8 cellular contexts compared by ENCODE assay signal in the genomic region with DNA sequence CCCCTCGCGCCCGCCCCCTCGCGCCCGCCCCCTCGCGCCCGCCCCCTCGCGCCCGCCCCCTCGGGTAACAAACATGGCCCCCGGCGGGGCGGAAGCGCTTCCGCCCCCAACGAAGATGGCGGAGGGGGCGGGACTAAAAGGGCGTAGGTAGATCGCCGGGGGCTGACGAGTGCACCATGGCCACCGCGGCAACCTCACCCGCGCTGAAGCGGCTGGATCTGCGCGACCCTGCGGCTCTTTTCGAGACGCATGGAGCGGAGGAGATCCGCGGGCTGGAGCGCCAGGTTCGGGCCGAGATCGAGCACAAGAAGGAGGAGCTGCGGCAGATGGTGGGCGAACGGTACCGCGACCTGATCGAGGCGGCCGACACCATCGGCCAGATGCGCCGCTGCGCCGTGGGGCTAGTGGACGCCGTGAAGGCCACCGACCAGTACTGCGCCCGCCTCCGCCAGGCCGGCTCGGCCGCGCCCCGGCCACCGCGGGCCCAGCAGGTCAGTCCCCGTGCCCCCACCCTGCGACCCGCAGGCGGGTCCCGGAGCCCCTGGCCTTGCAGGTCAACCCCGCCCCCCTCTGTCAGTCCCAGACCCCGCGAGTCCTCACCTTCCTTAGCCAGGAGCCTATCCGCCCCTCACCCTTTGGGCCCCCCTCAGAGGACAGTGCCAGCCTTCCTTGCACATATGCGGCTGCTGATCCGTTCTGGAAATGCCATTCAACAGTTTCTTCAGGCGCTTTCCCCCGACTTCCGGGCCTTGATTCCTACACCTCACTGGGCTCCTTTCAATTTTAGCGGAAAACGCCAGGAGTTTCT. TPM values are rescaled to one million over a fixed set of nuclear protein-coding genes. Genes with fewer than 3 reads are reported as not detected.
DNase-seq lines count a peak whose midpoint lies in the region; ATAC-seq, FAIRE-seq and TF ChIP-seq lines count a peak whose summit lies in the region.

A gene with protein sequence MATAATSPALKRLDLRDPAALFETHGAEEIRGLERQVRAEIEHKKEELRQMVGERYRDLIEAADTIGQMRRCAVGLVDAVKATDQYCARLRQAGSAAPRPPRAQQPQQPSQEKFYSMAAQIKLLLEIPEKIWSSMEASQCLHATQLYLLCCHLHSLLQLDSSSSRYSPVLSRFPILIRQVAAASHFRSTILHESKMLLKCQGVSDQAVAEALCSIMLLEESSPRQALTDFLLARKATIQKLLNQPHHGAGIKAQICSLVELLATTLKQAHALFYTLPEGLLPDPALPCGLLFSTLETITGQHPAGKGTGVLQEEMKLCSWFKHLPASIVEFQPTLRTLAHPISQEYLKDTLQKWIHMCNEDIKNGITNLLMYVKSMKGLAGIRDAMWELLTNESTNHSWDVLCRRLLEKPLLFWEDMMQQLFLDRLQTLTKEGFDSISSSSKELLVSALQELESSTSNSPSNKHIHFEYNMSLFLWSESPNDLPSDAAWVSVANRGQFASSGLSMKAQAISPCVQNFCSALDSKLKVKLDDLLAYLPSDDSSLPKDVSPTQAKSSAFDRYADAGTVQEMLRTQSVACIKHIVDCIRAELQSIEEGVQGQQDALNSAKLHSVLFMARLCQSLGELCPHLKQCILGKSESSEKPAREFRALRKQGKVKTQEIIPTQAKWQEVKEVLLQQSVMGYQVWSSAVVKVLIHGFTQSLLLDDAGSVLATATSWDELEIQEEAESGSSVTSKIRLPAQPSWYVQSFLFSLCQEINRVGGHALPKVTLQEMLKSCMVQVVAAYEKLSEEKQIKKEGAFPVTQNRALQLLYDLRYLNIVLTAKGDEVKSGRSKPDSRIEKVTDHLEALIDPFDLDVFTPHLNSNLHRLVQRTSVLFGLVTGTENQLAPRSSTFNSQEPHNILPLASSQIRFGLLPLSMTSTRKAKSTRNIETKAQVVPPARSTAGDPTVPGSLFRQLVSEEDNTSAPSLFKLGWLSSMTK (plus strand): TSS at position 162 of the 808 bp plus-strand sequence. CDS start 15 bp downstream, at position 177.

- H3K36me3 ChIP-seq in HUES6 (ENCODE audit: control insufficient read depth, insufficient read depth, low read length) (peaks cover 17% of the 10 kb centered on the region), OCI-LY3 (replicated peaks; ENCODE audit: low read depth, low read length) (peaks cover 16% of the 10 kb centered on the region), endothelial cell of umbilical vein (ENCODE audit: control insufficient read depth in 2 of 2, extremely low read depth in 1 of 2, insufficient read depth in 2 of 2, low read length in 2 of 2) (peaks cover 7 to 12% of the 10 kb centered on the region in 2 experiments)

- peaks cover 10% of the 10 kb centered on the region for H3K79me2 ChIP-seq in OCI-LY3 (ENCODE audit: low read length)
- H3K79me2 ChIP-seq in endothelial cell of umbilical vein (ENCODE audit: control insufficient read depth, insufficient read depth, low read length), result peaks cover 11% of the 10 kb centered on the region

- H3K27ac ChIP-seq in HUES6 (ENCODE audit: low read depth, low read length) (peak within 1 kb of the TSS; percentile 93), OCI-LY3 (ENCODE audit: low read length) (peak within 1 kb of the TSS; percentile 79), endothelial cell of umbilical vein (ENCODE audit: insufficient read depth, low read depth, low read length) (peak within 1 kb of the TSS; percentile 56)

- H3K4me3 ChIP-seq in HUES6 (ENCODE audit: low read depth, low read length), result peak within 1 kb of the TSS; percentile 99
- H3K4me3 ChIP-seq in OCI-LY3 (ENCODE audit: low read length), result peak within 1 kb of the TSS; percentile 99
- H3K4me3 ChIP-seq in endothelial cell of umbilical vein (replicated peaks in 1 of 3; ENCODE audit: insufficient read depth in 1 of 3, low read depth in 1 of 3, low read length in 3 of 3), result peak within 1 kb of the TSS; percentile 78 to 94 (median 78)
- H3K4me3 ChIP-seq in mononuclear cell (ENCODE audit: low read length), result peak within 1 kb of the TSS; percentile 94

- H3K9me3 ChIP-seq in HUES6 (ENCODE audit: control insufficient read depth, insufficient read depth, low read depth, low read length), result no peaks in the 10 kb centered on the region
- H3K9me3 ChIP-seq in OCI-LY3 (ENCODE audit: insufficient read depth, low read length), result no peaks in the 10 kb centered on the region
- no peaks in the 10 kb centered on the region for H3K9me3 ChIP-seq in endothelial cell of umbilical vein (replicated peaks; ENCODE audit: control insufficient read depth, insufficient read depth, low read length)
- H3K9me3 ChIP-seq in mononuclear cell (ENCODE audit: low read depth, low read length), result no peaks in the 10 kb centered on the region

- no TSS peak for BruUV-seq in endothelial cell of umbilical vein (replicated peaks; lab: Mats Ljungman, UMichigan)

- H4K20me1 ChIP-seq in OCI-LY3 (ENCODE audit: insufficient read depth, low read length) (no peaks in the 10 kb centered on the region), endothelial cell of umbilical vein (replicated peaks; ENCODE audit: control insufficient read depth, extremely low read depth, insufficient read depth, low read length) (no peaks in the 10 kb centered on the region)

- H3K4me1 ChIP-seq in HUES6 (ENCODE audit: control insufficient read depth, insufficient read depth, low read length), result no peaks in the 10 kb centered on the region
- H3K4me1 ChIP-seq in OCI-LY3 (ENCODE audit: low read length), result peaks cover 13% of the 10 kb centered on the region
- peaks cover 14% of the 10 kb centered on the region for H3K4me1 ChIP-seq in endothelial cell of umbilical vein (ENCODE audit: control insufficient read depth, extremely low read depth, insufficient read depth, low read length)
- H3K4me1 ChIP-seq in mononuclear cell (ENCODE audit: insufficient read depth, low read length), result peaks cover 23% of the 10 kb centered on the region

- CTCF ChIA-PET in endothelial cell of umbilical vein (lab: Charles Lee), result interaction anchor here (0.6 to 5.0 kb wide), 9 partner anchors 35 to 468 kb away, joined by 3 to 27 read pairs (median 5); a partner anchor contains a TSS

- peak; percentile 68 for ATAC-seq in GM21360 (IDR thresholded peaks at IDR 0.05; ENCODE audit: unreplicated experiment)

- H3K27me3 ChIP-seq in HUES6 (ENCODE audit: control insufficient read depth, insufficient read depth, low read length), result no peaks in the 10 kb centered on the region
- H3K27me3 ChIP-seq in OCI-LY3 (ENCODE audit: low read depth, low read length), result no peaks in the 10 kb centered on the region
- no peaks in the 10 kb centered on the region for H3K27me3 ChIP-seq in endothelial cell of umbilical vein (ENCODE audit: control insufficient read depth in 2 of 2, insufficient read depth in 2 of 2, low read length in 2 of 2)
- H3K27me3 ChIP-seq in mononuclear cell (ENCODE audit: insufficient read depth, low read length), result no peaks in the 10 kb centered on the region

- TF ChIP-seq POLR2A in endothelial cell of umbilical vein (IDR thresholded peaks at IDR 0.05; ENCODE audit: low read depth, low read length), result peak; percentile 77

- H3K9ac ChIP-seq in HUES6 (ENCODE audit: low read length) (peak within 1 kb of the TSS; percentile 98), OCI-LY3 (ENCODE audit: low read length) (peak within 1 kb of the TSS; percentile 90), endothelial cell of umbilical vein (replicated peaks; ENCODE audit: extremely low read depth, insufficient read depth, low read length) (peak within 1 kb of the TSS; percentile 76)

- TF ChIP-seq CTCF in OCI-LY3 (IDR thresholded peaks at IDR 0.05; ENCODE audit: low read depth, low read length) (no peak), endothelial cell of umbilical vein (IDR thresholded peaks at IDR 0.05; ENCODE audit: extremely low read depth in 1 of 2, insufficient read depth in 1 of 2, low read depth in 1 of 2, low read length in 2 of 2) (no peak)

- no peaks in the 10 kb centered on the region for H3K9me1 ChIP-seq in endothelial cell of umbilical vein (replicated peaks; ENCODE audit: control insufficient read depth, extremely low read depth, insufficient read depth, low read length)

- DNase-seq in COLO668 (lab: John Stamatoyannopoulos, UW; ENCODE audit: unreplicated experiment), result peak; percentile 90
- peak; percentile 90 for DNase-seq in activated CD8-positive, alpha-beta memory T cell treated with anti-CD3 and anti-CD28 coated beads, Interleukin-2, amount 50 U/mL, for 48 hours
- DNase-seq in endothelial cell of umbilical vein (ENCODE audit: low read depth, low spot score), result peak; percentile 86
- peak; percentile 41 to 86 for DNase-seq in stimulated activated CD8-positive, alpha-beta memory T cell treated with anti-CD3 and anti-CD28 coated beads, Interleukin-2, amount 100 ng/mL, for 1 hour (ENCODE audit: low read depth in 2 of 2)

- dilution Hi-C loops in endothelial cell of umbilical vein (cut with MboI; ENCODE audit: extremely low pct_ligation_motif_present, low sequenced_read_pairs), result no loop called here

- POLR2A ChIA-PET in endothelial cell of umbilical vein (lab: Charles Lee), result no interaction called here

- H2AFZ ChIP-seq in OCI-LY3 (ENCODE audit: low read depth, low read length), result peak within 1 kb of the TSS; percentile 99
- H2AFZ ChIP-seq in endothelial cell of umbilical vein (ENCODE audit: low read depth, low read length), result peak within 1 kb of the TSS; percentile 59

- H3K4me2 ChIP-seq in OCI-LY3 (ENCODE audit: low read length) (peak within 1 kb of the TSS; percentile 98), endothelial cell of umbilical vein (ENCODE audit: insufficient read depth, low read length) (peak within 1 kb of the TSS; percentile 91)

- intact Hi-C loops in endothelial cell of umbilical vein (cut with micrococcal nuclease), result loop anchor here (1.0 to 5.0 kb wide), 5 partner anchors 10 to 1009 kb away; a partner anchor contains a TSS

- FAIRE-seq in endothelial cell of umbilical vein (lab: Jason Lieb, UNC), result peak; percentile 85

TF ChIP-seq in endothelial cell of umbilical vein, 7 proteins besides CTCF, POLR2A, EP300 and RAD21 (continues in another document):
- TF ChIP-seq GATA2 (IDR thresholded peaks at IDR 0.05; ENCODE audit: insufficient read depth, insufficient read length, low read depth, low read length) (no peak), MYC (IDR thresholded peaks at IDR 0.05; ENCODE audit: low read depth, low read length) (no peak), FOS (IDR thresholded peaks at IDR 0.05; ENCODE audit: borderline replicate concordance, insufficient read depth, low read length) (no peak), POLR2AphosphoS5 (IDR thresholded peaks at IDR 0.05; ENCODE audit: insufficient read depth, low read depth, low read length) (no peak), JUN (IDR thresholded peaks at IDR 0.05; ENCODE audit: borderline replicate concordance, insufficient read depth, insufficient read length, low read depth) (no peak)

RNA-seq across cellular contexts. Expression of the gene that starts here (rescaled TPM):
- total RNA-seq in endothelial cell of umbilical vein (38.6 and 39.0 TPM in 2 replicates), mononuclear cell (28.9 TPM)
- polyA plus RNA-seq in endothelial cell of umbilical vein, result 26.2 and 30.0 TPM in 2 replicates
- polyA plus RNA-seq in endothelial cell of umbilical vein (2011; cell fraction: cytosol; rRNA removed), result 18.5 and 22.0 TPM in 2 replicates
- 91.9 and 109 TPM in 2 replicates for polyA plus RNA-seq in endothelial cell of umbilical vein (2011; cell fraction: nucleus; rRNA removed)
- 36.8 and 38.3 TPM in 2 replicates for polyA plus RNA-seq in endothelial cell of umbilical vein (2012)
- 37.6 and 39.0 TPM in 2 replicates for polyA minus RNA-seq in endothelial cell of umbilical vein
- polyA minus RNA-seq in endothelial cell of umbilical vein (2011; cell fraction: cytosol; rRNA and poly(A)+ RNA removed), result 12.0 TPM
- 42.8 and 47.5 TPM in 2 replicates for polyA minus RNA-seq in endothelial cell of umbilical vein (2011; cell fraction: nucleus; rRNA and poly(A)+ RNA removed)

Comparison
In these comparisons a context has a peak if more than half of its experiments do, and no peak if none do; other contexts are left out.
1. Peak in every context shown above with its lines: DNase-seq, ATAC-seq, H3K4me3 ChIP-seq and H3K27ac ChIP-seq.